Comparison of ENCODE assay signal across 21 cellular contexts in genomic region chr9:29866556-29866955, GRCh38.
A peak's percentile ranks its signal among the peaks of the same experiment; 100 is the strongest.
DNase-seq lines count a peak whose midpoint lies in the region; ATAC-seq and TF ChIP-seq lines count a peak whose summit lies in the region.
"Had no signal": no experiment of that assay in that cellular context is flagged by ENCODE, and none has a peak within 500 bp of the region (broad histone marks: within the 10 kb centered on the region; RNA-seq: fewer than 3 reads in every experiment).

No MANE protein-coding gene starts in this region.

- no peaks in the 10 kb centered on the region for H3K79me2 ChIP-seq in smooth muscle cell (ENCODE audit: low read depth)

- no peaks in the 10 kb centered on the region for H3K4me1 ChIP-seq in smooth muscle cell (ENCODE audit: low read depth)

- H4K20me1 ChIP-seq in smooth muscle cell (ENCODE audit: low read depth): no peaks in the 10 kb centered on the region

- no peaks in the 10 kb centered on the region for H3K27me3 Mint-ChIP-seq in activated naive CD8-positive, alpha-beta T cell treated with anti-CD3 and anti-CD28 coated beads, Interleukin-2, amount 10 ng/mL, durations not matched to agents 7 days and 5 days
- H3K27me3 Mint-ChIP-seq in activated naive CD8-positive, alpha-beta T cell treated with anti-CD3 and anti-CD28 coated beads, Interleukin-2, amount 50 U/mL, for 24 hours: no peaks in the 10 kb centered on the region
- H3K27me3 Mint-ChIP-seq in activated CD8-positive, alpha-beta T cell treated with anti-CD3 and anti-CD28 coated beads for 36 hours: no peaks in the 10 kb centered on the region

- H3K4me2 ChIP-seq in smooth muscle cell: no peak overlapping the region

- DNase-seq in activated naive CD8-positive, alpha-beta T cell treated with anti-CD3 and anti-CD28 coated beads, Interleukin-2, amount 10 ng/mL, durations not matched to agents 7 days and 5 days: no peak
- no peak for DNase-seq in activated naive CD8-positive, alpha-beta T cell treated with anti-CD3 and anti-CD28 coated beads, Interleukin-2, amount 50 U/mL, for 24 hours
- no peak for DNase-seq in activated CD8-positive, alpha-beta T cell treated with anti-CD3 and anti-CD28 coated beads for 36 hours
- no peak for DNase-seq in smooth muscle cell (lab: John Stamatoyannopoulos, UW; ENCODE audit: unreplicated experiment)
- DNase-seq in medulla oblongata (ENCODE audit: extremely low spot score): no peak
- DNase-seq in NCI-H187 treated with DMSO at 0.1 percent for 48 hours (lab: John Stamatoyannopoulos, UW): no peak
- DNase-seq: ACHN; activated CD4-positive, alpha-beta T cell treated with anti-CD3 and anti-CD28 coated beads, Interleukin-2, amount 50 U/mL, for 1 hour; activated naive CD4-positive, alpha-beta T cell treated with anti-CD3 and anti-CD28 coated beads for 36 hours; endodermal cell; GF-D8; KG1; NCI-H2029 treated with DMSO at 0.1 percent for 48 hours; NCI-H510A; occipital lobe; retina; Right ventricle myocardium superior; stimulated activated CD4-positive, alpha-beta T cell treated with anti-CD3 and anti-CD28 coated beads, Interleukin-12 subunit alpha, Interleukin-12 subunit beta, amount 100 ng/mL, for 4 hours had no signal

- H3K4me1 Mint-ChIP-seq in activated naive CD8-positive, alpha-beta T cell treated with anti-CD3 and anti-CD28 coated beads, Interleukin-2, amount 10 ng/mL, durations not matched to agents 7 days and 5 days: no peaks in the 10 kb centered on the region
- H3K4me1 Mint-ChIP-seq in activated naive CD8-positive, alpha-beta T cell treated with anti-CD3 and anti-CD28 coated beads, Interleukin-2, amount 50 U/mL, for 24 hours: no peaks in the 10 kb centered on the region
- no peaks in the 10 kb centered on the region for H3K4me1 Mint-ChIP-seq in activated CD8-positive, alpha-beta T cell treated with anti-CD3 and anti-CD28 coated beads for 36 hours (ENCODE audit: low read depth)

- CTCF ChIA-PET in activated CD8-positive, alpha-beta T cell treated with anti-CD3 and anti-CD28 coated beads for 36 hours (lab: Charles Lee): no interaction called here

- H3K27me3 ChIP-seq in smooth muscle cell (ENCODE audit: low read depth): no peaks in the 10 kb centered on the region

- TF ChIP-seq CTCF in activated CD8-positive, alpha-beta T cell treated with anti-CD3 and anti-CD28 coated beads for 36 hours (IDR thresholded peaks at IDR 0.05): no peak
- TF ChIP-seq CTCF in smooth muscle cell (IDR thresholded peaks at IDR 0.05; ENCODE audit: borderline replicate concordance, insufficient read depth, poor library complexity, severe bottlenecking): no peak

- no peaks in the 10 kb centered on the region for H3K36me3 Mint-ChIP-seq in activated naive CD8-positive, alpha-beta T cell treated with anti-CD3 and anti-CD28 coated beads, Interleukin-2, amount 10 ng/mL, durations not matched to agents 7 days and 5 days
- no peaks in the 10 kb centered on the region for H3K36me3 Mint-ChIP-seq in activated naive CD8-positive, alpha-beta T cell treated with anti-CD3 and anti-CD28 coated beads, Interleukin-2, amount 50 U/mL, for 24 hours (ENCODE audit: low read depth)
- no peaks in the 10 kb centered on the region for H3K36me3 Mint-ChIP-seq in activated CD8-positive, alpha-beta T cell treated with anti-CD3 and anti-CD28 coated beads for 36 hours (ENCODE audit: low read depth)

- no peak overlapping the region for H3K27ac ChIP-seq in smooth muscle cell (ENCODE audit: low read depth)
- H3K27ac ChIP-seq: C4-2B had no signal

- WGBS in smooth muscle cell (ENCODE audit: low lambda C conversion rate): 78% methylated on average over 4 of the region's 4 CpGs

- peak overlapping the region; percentile 37 for H2AFZ ChIP-seq in smooth muscle cell (ENCODE audit: low read depth)

- H3K9ac ChIP-seq in smooth muscle cell (ENCODE audit: low read depth): no peak overlapping the region

- no peaks in the 10 kb centered on the region for H3K36me3 ChIP-seq in smooth muscle cell (ENCODE audit: low read depth)

- no peaks in the 10 kb centered on the region for H3K9me3 ChIP-seq in smooth muscle cell (replicated peaks; ENCODE audit: low read depth)

- ATAC-seq in activated naive CD8-positive, alpha-beta T cell treated with anti-CD3 and anti-CD28 coated beads, Interleukin-2, amount 10 ng/mL, durations not matched to agents 7 days and 5 days (ENCODE audit: low read depth): peak; percentile 54
- ATAC-seq in activated naive CD8-positive, alpha-beta T cell treated with anti-CD3 and anti-CD28 coated beads, Interleukin-2, amount 50 U/mL, for 24 hours: no peak
- peak; percentile 59 for ATAC-seq in HG02678 (IDR thresholded peaks at IDR 0.05; ENCODE audit: unreplicated experiment)
- peak; percentile 45 for ATAC-seq in activated CD8-positive, alpha-beta T cell treated with anti-CD3 and anti-CD28 coated beads for 36 hours
- ATAC-seq in HG02588 (IDR thresholded peaks at IDR 0.05; ENCODE audit: unreplicated experiment): no peak

- H3K4me3 Mint-ChIP-seq in activated naive CD8-positive, alpha-beta T cell treated with anti-CD3 and anti-CD28 coated beads, Interleukin-2, amount 10 ng/mL, durations not matched to agents 7 days and 5 days: no peak overlapping the region
- no peak overlapping the region for H3K4me3 Mint-ChIP-seq in activated naive CD8-positive, alpha-beta T cell treated with anti-CD3 and anti-CD28 coated beads, Interleukin-2, amount 50 U/mL, for 24 hours
- no peak overlapping the region for H3K4me3 Mint-ChIP-seq in activated CD8-positive, alpha-beta T cell treated with anti-CD3 and anti-CD28 coated beads for 36 hours
- H3K4me3 Mint-ChIP-seq: activated naive CD4-positive, alpha-beta T cell treated with anti-CD3 and anti-CD28 coated beads for 36 hours; endodermal cell had no signal

- H3K27ac Mint-ChIP-seq in activated naive CD8-positive, alpha-beta T cell treated with anti-CD3 and anti-CD28 coated beads, Interleukin-2, amount 10 ng/mL, durations not matched to agents 7 days and 5 days: no peak overlapping the region
- H3K27ac Mint-ChIP-seq in activated naive CD8-positive, alpha-beta T cell treated with anti-CD3 and anti-CD28 coated beads, Interleukin-2, amount 50 U/mL, for 24 hours: no peak overlapping the region
- H3K27ac Mint-ChIP-seq in activated CD8-positive, alpha-beta T cell treated with anti-CD3 and anti-CD28 coated beads for 36 hours: no peak overlapping the region
- H3K27ac Mint-ChIP-seq: activated naive CD4-positive, alpha-beta T cell treated with anti-CD3 and anti-CD28 coated beads for 36 hours; endodermal cell had no signal

- intact Hi-C loops in activated CD8-positive, alpha-beta T cell treated with anti-CD3 and anti-CD28 coated beads for 36 hours (cut with micrococcal nuclease): no loop called here

- POLR2A ChIA-PET in activated naive CD8-positive, alpha-beta T cell treated with anti-CD3 and anti-CD28 coated beads, Interleukin-2, amount 10 ng/mL, durations not matched to agents 7 days and 5 days (lab: Charles Lee): no interaction called here
- POLR2A ChIA-PET in activated CD8-positive, alpha-beta T cell treated with anti-CD3 and anti-CD28 coated beads for 36 hours (lab: Charles Lee): no interaction called here

- no peak overlapping the region for H3K4me3 ChIP-seq in smooth muscle cell

- H3K9me3 Mint-ChIP-seq in activated naive CD8-positive, alpha-beta T cell treated with anti-CD3 and anti-CD28 coated beads, Interleukin-2, amount 10 ng/mL, durations not matched to agents 7 days and 5 days: no peaks in the 10 kb centered on the region
- H3K9me3 Mint-ChIP-seq in activated naive CD8-positive, alpha-beta T cell treated with anti-CD3 and anti-CD28 coated beads, Interleukin-2, amount 50 U/mL, for 24 hours: peaks cover 14% of the 10 kb centered on the region
- peaks cover 3% of the 10 kb centered on the region for H3K9me3 Mint-ChIP-seq in activated CD8-positive, alpha-beta T cell treated with anti-CD3 and anti-CD28 coated beads for 36 hours

- H3F3A ChIP-seq in smooth muscle cell (ENCODE audit: low read depth): no peaks in the 10 kb centered on the region

Comparison
In these comparisons a context has a peak if more than half of its experiments do, and no peak if none do; other contexts are left out.
1. ATAC-seq: peak in activated naive CD8-positive, alpha-beta T cell treated with anti-CD3 and anti-CD28 coated beads, Interleukin-2, amount 10 ng/mL, durations not matched to agents 7 days and 5 days (single experiment), HG02678 (single experiment) and activated CD8-positive, alpha-beta T cell treated with anti-CD3 and anti-CD28 coated beads for 36 hours (single experiment); none in activated naive CD8-positive, alpha-beta T cell treated with anti-CD3 and anti-CD28 coated beads, Interleukin-2, amount 50 U/mL, for 24 hours (single experiment) and HG02588 (single experiment).